ENCODE assay signal across 32 cellular contexts in genomic region chr11:119807402-119807801, GRCh38.
"Had no signal": no experiment of that assay in that cellular context is flagged by ENCODE, and none has a peak within 500 bp of the region (broad histone marks: within the 10 kb centered on the region; RNA-seq: fewer than 3 reads in every experiment).

No MANE protein-coding gene starts in this region.

- H3K9me3 ChIP-seq: adrenal gland, body of pancreas, breast epithelium had no signal

- H3K27me3 ChIP-seq: adrenal gland, body of pancreas, breast epithelium had no signal

- H3K4me1 ChIP-seq: adrenal gland, body of pancreas, breast epithelium had no signal

- DNase-seq: activated B cell treated with CpG ODN at 0.5 μM for 24 hours; activated CD4-positive, alpha-beta memory T cell treated with anti-CD3 and anti-CD28 coated beads for 36 hours; activated CD4-positive, alpha-beta T cell treated with anti-CD3 and anti-CD28 coated beads for 4 hours; activated CD4-positive, alpha-beta T cell treated with anti-CD3 and anti-CD28 coated beads, Interleukin-2, amount 10 ng/mL, durations not matched to agents 24 days and 14 days; activated CD4-positive, alpha-beta T cell treated with anti-CD3 and anti-CD28 coated beads, Interleukin-2, amount 50 U/mL, for 1 hour; activated CD4-positive, alpha-beta T cell treated with anti-CD3 and anti-CD28 coated beads, Interleukin-2, amount 50 U/mL, for 4 hours; activated CD4-positive, CD25-positive, alpha-beta regulatory T cell treated with anti-CD3 and anti-CD28 coated beads, Interleukin-2, amount 50 U/mL, for 72 hours; activated CD8-positive, alpha-beta memory T cell treated with anti-CD3 and anti-CD28 coated beads, Interleukin-2, amount 50 U/mL, for 4 hours; activated CD8-positive, alpha-beta T cell treated with anti-CD3 and anti-CD28 coated beads for 36 hours; activated effector memory CD4-positive, alpha-beta T cell treated with anti-CD3 and anti-CD28 coated beads, Interleukin-2, amount 50 U/mL, for 16 hours; activated gamma-delta T cell treated with Interleukin-2 at 50 U/mL for 16 hours; activated naive CD4-positive, alpha-beta T cell; activated naive CD4-positive, alpha-beta T cell treated with anti-CD3 and anti-CD28 coated beads for 36 hours; activated naive CD4-positive, alpha-beta T cell treated with anti-CD3 and anti-CD28 coated beads, Interleukin-2, amount 50 U/mL, for 16 hours; activated naive CD8-positive, alpha-beta T cell treated with anti-CD3 and anti-CD28 coated beads for 36 hours; activated T-cell treated with anti-CD3 and anti-CD28 coated beads for 4 hours; activated T-cell treated with anti-CD3 and anti-CD28 coated beads, Interleukin-2, amount 50 U/mL, for 1 hour; activated T-cell treated with anti-CD3 and anti-CD28 coated beads, Interleukin-2, amount 50 U/mL, for 4 hours; activated T-cell treated with anti-CD3 and anti-CD28 coated beads, Interleukin-2, amount 50 U/mL, for 72 hours; adrenal gland; amniotic stem cell; aorta; body of pancreas; brain microvascular endothelial cell; central memory CD4-positive, alpha-beta T cell; T-helper 1 cell; T-helper 2 cell; T-helper 9 cell had no signal

- ATAC-seq: activated CD8-positive, alpha-beta T cell treated with anti-CD3 and anti-CD28 coated beads for 36 hours; activated naive CD4-positive, alpha-beta T cell treated with anti-CD3 and anti-CD28 coated beads, Interleukin-2, amount 50 U/mL, for 72 hours; activated T-cell treated with anti-CD3 and anti-CD28 coated beads, Interleukin-2, amount 50 U/mL, for 4 hours; activated T-cell treated with anti-CD3 and anti-CD28 coated beads, Interleukin-2, amount 50 U/mL, for 72 hours; activated T-helper 17 cell treated with anti-CD3 and anti-CD28 coated beads, Interleukin-2, amount 50 U/mL, for 72 hours; body of pancreas had no signal

- H3K36me3 ChIP-seq: adrenal gland, brain microvascular endothelial cell, breast epithelium had no signal

- H3K27ac ChIP-seq: adrenal gland, body of pancreas, brain microvascular endothelial cell, breast epithelium, VCaP had no signal

- H3K4me3 ChIP-seq: adrenal gland, body of pancreas, breast epithelium had no signal
